ENCODE assay signal across 23 cellular contexts in the genomic region with DNA sequence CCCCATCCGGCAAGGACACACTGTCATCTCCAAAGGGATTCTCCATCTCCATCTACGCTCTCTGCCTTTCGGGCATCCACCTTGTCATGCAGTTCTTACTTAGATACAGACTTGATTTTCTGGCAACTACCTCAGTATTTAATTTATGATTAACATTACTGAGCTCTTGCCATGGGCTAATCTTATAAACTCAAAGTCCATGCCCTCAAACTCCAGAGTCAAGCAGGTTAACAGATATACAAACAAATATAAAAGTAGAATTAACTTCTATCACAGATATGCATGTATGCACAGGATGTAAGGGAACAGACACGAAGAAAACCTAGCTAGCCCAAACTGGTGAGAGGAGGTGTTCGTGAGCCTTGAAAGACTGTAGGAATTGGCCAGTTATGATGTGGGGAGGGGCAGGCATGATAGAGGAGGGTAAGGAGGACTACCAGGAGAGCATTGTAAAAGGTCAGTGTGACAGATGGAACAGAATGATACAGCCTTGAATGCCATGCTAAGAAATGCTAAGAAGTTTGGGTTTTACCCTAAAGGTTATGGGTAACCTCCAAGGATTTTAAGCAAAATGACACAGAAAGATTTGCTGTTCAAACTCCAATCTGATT.
"Had no signal": no experiment of that assay in that cellular context is flagged by ENCODE, and none has a peak within 500 bp of the region (broad histone marks: within the 10 kb centered on the region; RNA-seq: fewer than 3 reads in every experiment).

No MANE protein-coding gene starts in this region.

- H3K9me3 Mint-ChIP-seq: IgD-negative memory B cell had no signal

- FAIRE-seq: K562, RCC 7860 had no signal

- H3K27me3 Mint-ChIP-seq: IgD-negative memory B cell had no signal

- H3K27ac ChIP-seq: KMS-11, SJSA1, SK-N-MC had no signal

- H3K4me1 Mint-ChIP-seq: IgD-negative memory B cell had no signal

- DNase-seq: Kasumi-1, MM.1S, NCI-H1092 treated with DMSO at 0.1 percent for 48 hours, NCI-H1436, NCI-H187, NCI-H2029, NCI-H2081 treated with DMSO at 0.1 percent for 48 hours, NCI-H2171, NCI-H226, NCI-H446, NCI-H510A, NCI-H524 treated with DMSO at 0.1 percent for 48 hours, NCI-H69, NCI-H774, Right ventricle myocardium superior, RPMI8226, SIG-M5 had no signal

- ATAC-seq: K562 had no signal
